19 cellular contexts compared by ENCODE assay signal in genomic region chr2:57479994-57480393, GRCh38.
DNase-seq lines count a peak whose midpoint lies in the region; ATAC-seq and TF ChIP-seq lines count a peak whose summit lies in the region.
"Had no signal": no experiment of that assay in that cellular context is flagged by ENCODE, and none has a peak within 500 bp of the region (broad histone marks: within the 10 kb centered on the region; RNA-seq: fewer than 3 reads in every experiment).

No MANE protein-coding gene starts in this region.

- H2AFZ ChIP-seq in PC-3 (ENCODE audit: low read length): no peak overlapping the region

- H3K36me3 ChIP-seq in PC-3 (ENCODE audit: low read depth, low read length): no peaks in the 10 kb centered on the region
- H3K36me3 ChIP-seq: Peyer's patch, SJSA1 had no signal

- ATAC-seq in GM21360 (IDR thresholded peaks at IDR 0.05; ENCODE audit: unreplicated experiment) (peak; percentile 59), PC-3 (no peak; the same call in 1 of the 2 replicates), HG03457 (IDR thresholded peaks at IDR 0.05; ENCODE audit: unreplicated experiment) (no peak), GM19452 (IDR thresholded peaks at IDR 0.05; ENCODE audit: unreplicated experiment) (no peak), GM19467 (IDR thresholded peaks at IDR 0.05; ENCODE audit: unreplicated experiment) (no peak)

- no TSS peak for BruUV-seq in PC-3 (replicated peaks; lab: Mats Ljungman, UMichigan)

- in situ Hi-C loops in ACHN (cut with HindIII; ENCODE audit: low pct_ligation_motif_present, low pct_unique_long_range_greater_than_20kb, low sequenced_read_pairs): no loop called here

- H3K27me3 ChIP-seq in PC-3 (ENCODE audit: low read length): peaks cover 47% of the 10 kb centered on the region
- H3K27me3 ChIP-seq: Peyer's patch, SJSA1 had no signal

- no peaks in the 10 kb centered on the region for H3K4me1 ChIP-seq in PC-3 (ENCODE audit: insufficient read depth, low read length)
- H3K4me1 ChIP-seq: Peyer's patch, SJSA1 had no signal

- H3F3A ChIP-seq in PC-3 (ENCODE audit: low read length, unreplicated experiment): no peaks in the 10 kb centered on the region

- POLR2A ChIA-PET in PC-3 (lab: Charles Lee; ENCODE audit: unreplicated experiment): no interaction called here

- TF ChIP-seq CTCF in PC-3 (conservative IDR thresholded peaks at IDR 0.05; ENCODE audit: low read depth, low read length) (no peak), epithelial cell of proximal tubule (conservative IDR thresholded peaks at IDR 0.05; ENCODE audit: low read depth, low read length) (no peak)

- H4K20me1 ChIP-seq in PC-3 (ENCODE audit: low read length): no peaks in the 10 kb centered on the region

- DNase-seq in ACHN: peak; percentile 6
- DNase-seq in PC-3: peak; percentile 51
- peak; percentile 18 for DNase-seq in epithelial cell of proximal tubule (ENCODE audit: low read depth)
- no peak for DNase-seq in amniotic stem cell (lab: John Stamatoyannopoulos, UW)
- DNase-seq: EL, IMR-90, NCI-H1694, NCI-H2081, NCI-H2171 treated with DMSO at 0.1 percent for 48 hours, NCI-H524 treated with DMSO at 0.1 percent for 48 hours, NCI-H82, Peyer's patch had no signal

- CTCF ChIA-PET in PC-3 (lab: Charles Lee): no interaction called here

- H3K9me3 ChIP-seq in PC-3 (ENCODE audit: low read length): no peaks in the 10 kb centered on the region
- H3K9me3 ChIP-seq: Peyer's patch, SJSA1 had no signal

- no peak overlapping the region for H3K27ac ChIP-seq in PC-3 (ENCODE audit: low read length)
- H3K27ac ChIP-seq: C4-2B, KMS-11, Peyer's patch, SJSA1 had no signal

- no peak overlapping the region for H3K9ac ChIP-seq in PC-3 (ENCODE audit: low read length)
- H3K9ac ChIP-seq: KMS-11 had no signal

- intact Hi-C loops in PC-3 (cut with micrococcal nuclease): no loop called here

- H3K79me2 ChIP-seq in PC-3 (ENCODE audit: low read length): no peaks in the 10 kb centered on the region

- H3K9me2 ChIP-seq in PC-3 (replicated peaks; ENCODE audit: low read length): no peaks in the 10 kb centered on the region

- H3K4me3 ChIP-seq in PC-3 (ENCODE audit: low read length) (no peak overlapping the region), epithelial cell of proximal tubule (ENCODE audit: low read depth, low read length) (no peak overlapping the region)
- H3K4me3 ChIP-seq: Peyer's patch, SJSA1 had no signal

- H3K4me2 ChIP-seq in PC-3 (ENCODE audit: low read length): no peak overlapping the region
- H3K4me2 ChIP-seq: KMS-11 had no signal
